ENCODE assay signal across 10 cellular contexts in genomic region chr16:4675864-4676786, GRCh38. TPM values are rescaled to one million over a fixed set of nuclear protein-coding genes. Genes with fewer than 3 reads are reported as not detected.
DNase-seq lines count a peak whose midpoint lies in the region; ATAC-seq lines count a peak whose summit lies in the region.
"Had no signal": no experiment of that assay in that cellular context is flagged by ENCODE, and none has a peak within 500 bp of the region (broad histone marks: within the 10 kb centered on the region; RNA-seq: fewer than 3 reads in every experiment).

No MANE protein-coding gene starts in this region.

- H3K4me1 ChIP-seq in mesodermal cell (ENCODE audit: control insufficient read depth, insufficient read depth, low read length, poor library complexity, severe bottlenecking): peaks cover 6% of the 10 kb centered on the region

- H3K4me1 Mint-ChIP-seq in activated T-helper 1 cell treated with anti-CD3 and anti-CD28 coated beads, Interleukin-12 subunit alpha, Interleukin-12 subunit beta, Interleukin-2, Interleukin-4 antibody, amounts not matched to agents 30 ng/mL and 10 ng/mL and 1 ng/mL, durations not matched to agents 14 hours and 24 hours and 36 hours (ENCODE audit: low read depth): peaks cover 30% of the 10 kb centered on the region
- H3K4me1 Mint-ChIP-seq in stimulated activated naive CD8-positive, alpha-beta T cell treated with anti-CD3 and anti-CD28 coated beads, Interleukin-15, amount 100 ng/mL, for 72 hours: peaks cover 60% of the 10 kb centered on the region

- peak overlapping the region; percentile 73 for H3K4me3 Mint-ChIP-seq in activated T-helper 1 cell treated with anti-CD3 and anti-CD28 coated beads, Interleukin-12 subunit alpha, Interleukin-12 subunit beta, Interleukin-2, Interleukin-4 antibody, amounts not matched to agents 30 ng/mL and 10 ng/mL and 1 ng/mL, durations not matched to agents 14 hours and 24 hours and 36 hours
- peak overlapping the region; percentile 77 to 78 for H3K4me3 Mint-ChIP-seq in stimulated activated naive CD8-positive, alpha-beta T cell treated with anti-CD3 and anti-CD28 coated beads, Interleukin-15, amount 100 ng/mL, for 72 hours

- peak; percentile 23 for DNase-seq in SIG-M5 treated with dmso at 0.1 percent for 504 hours (lab: John Stamatoyannopoulos, UW; ENCODE audit: unreplicated experiment)
- DNase-seq in SIG-M5 (lab: John Stamatoyannopoulos, UW): no peak
- peak; percentile 74 for DNase-seq in activated T-helper 1 cell treated with anti-CD3 and anti-CD28 coated beads, Interleukin-12 subunit alpha, Interleukin-12 subunit beta, Interleukin-2, Interleukin-4 antibody, amounts not matched to agents 30 ng/mL and 10 ng/mL and 1 ng/mL, durations not matched to agents 14 hours and 24 hours and 36 hours (ENCODE audit: low spot score)
- DNase-seq in stimulated activated naive CD8-positive, alpha-beta T cell treated with anti-CD3 and anti-CD28 coated beads, Interleukin-15, amount 100 ng/mL, for 72 hours: peak; percentile 73 to 88
- no peak for DNase-seq in NCI-H2171 treated with DMSO at 0.1 percent for 48 hours (lab: John Stamatoyannopoulos, UW)
- DNase-seq: 8988T had no signal

- WGBS in mesodermal cell (ENCODE audit: insufficient coverage in 2 of 2), 2 experiments: 82 to 88% methylated on average over 22 of the region's 23 CpGs

- peak overlapping the region; percentile 76 for H3K27ac ChIP-seq in mesodermal cell (ENCODE audit: low read depth, low read length, severe bottlenecking)
- H3K27ac ChIP-seq: thoracic aorta had no signal

- no peak overlapping the region for H3K4me3 ChIP-seq in mesodermal cell (ENCODE audit: extremely low read depth, insufficient read depth, low read length, poor library complexity, severe bottlenecking)
- H3K4me3 ChIP-seq: thoracic aorta had no signal

- H3K36me3 ChIP-seq in mesodermal cell (ENCODE audit: control insufficient read depth, insufficient read depth, low read length): peaks cover 57% of the 10 kb centered on the region

- no peaks in the 10 kb centered on the region for H3K27me3 Mint-ChIP-seq in activated T-helper 1 cell treated with anti-CD3 and anti-CD28 coated beads, Interleukin-12 subunit alpha, Interleukin-12 subunit beta, Interleukin-2, Interleukin-4 antibody, amounts not matched to agents 30 ng/mL and 10 ng/mL and 1 ng/mL, durations not matched to agents 14 hours and 24 hours and 36 hours (ENCODE audit: insufficient read depth)
- no peaks in the 10 kb centered on the region for H3K27me3 Mint-ChIP-seq in stimulated activated naive CD8-positive, alpha-beta T cell treated with anti-CD3 and anti-CD28 coated beads, Interleukin-15, amount 100 ng/mL, for 72 hours

- H3K9me3 Mint-ChIP-seq in activated T-helper 1 cell treated with anti-CD3 and anti-CD28 coated beads, Interleukin-12 subunit alpha, Interleukin-12 subunit beta, Interleukin-2, Interleukin-4 antibody, amounts not matched to agents 30 ng/mL and 10 ng/mL and 1 ng/mL, durations not matched to agents 14 hours and 24 hours and 36 hours: no peaks in the 10 kb centered on the region
- H3K9me3 Mint-ChIP-seq in stimulated activated naive CD8-positive, alpha-beta T cell treated with anti-CD3 and anti-CD28 coated beads, Interleukin-15, amount 100 ng/mL, for 72 hours: no peaks in the 10 kb centered on the region

- H3K9me3 ChIP-seq in mesodermal cell (ENCODE audit: control insufficient read depth, low read length): no peaks in the 10 kb centered on the region
- H3K9me3 ChIP-seq: thoracic aorta had no signal

- H3K36me3 Mint-ChIP-seq in activated T-helper 1 cell treated with anti-CD3 and anti-CD28 coated beads, Interleukin-12 subunit alpha, Interleukin-12 subunit beta, Interleukin-2, Interleukin-4 antibody, amounts not matched to agents 30 ng/mL and 10 ng/mL and 1 ng/mL, durations not matched to agents 14 hours and 24 hours and 36 hours (ENCODE audit: low read depth): peaks cover 11% of the 10 kb centered on the region

- peak overlapping the region; percentile 93 for H3K27ac Mint-ChIP-seq in activated T-helper 1 cell treated with anti-CD3 and anti-CD28 coated beads, Interleukin-12 subunit alpha, Interleukin-12 subunit beta, Interleukin-2, Interleukin-4 antibody, amounts not matched to agents 30 ng/mL and 10 ng/mL and 1 ng/mL, durations not matched to agents 14 hours and 24 hours and 36 hours
- peak overlapping the region; percentile 86 to 96 for H3K27ac Mint-ChIP-seq in stimulated activated naive CD8-positive, alpha-beta T cell treated with anti-CD3 and anti-CD28 coated beads, Interleukin-15, amount 100 ng/mL, for 72 hours

- intact Hi-C loops in activated T-helper 1 cell treated with anti-CD3 and anti-CD28 coated beads, Interleukin-12 subunit alpha, Interleukin-12 subunit beta, Interleukin-2, Interleukin-4 antibody, amounts not matched to agents 30 ng/mL and 10 ng/mL and 1 ng/mL, durations not matched to agents 14 hours and 24 hours and 36 hours (cut with micrococcal nuclease): loop anchor here (1.0 to 5.0 kb wide), 4 partner anchors 11 to 56 kb away; partner anchors contain the start of genes ANKS3 and DNAAF8

- ATAC-seq in stimulated activated naive CD8-positive, alpha-beta T cell treated with anti-CD3 and anti-CD28 coated beads, Interleukin-15, amount 100 ng/mL, for 72 hours: peak; percentile 95
- ATAC-seq in HG03520 (IDR thresholded peaks at IDR 0.05; ENCODE audit: unreplicated experiment) (no peak), GM19351 (IDR thresholded peaks at IDR 0.05; ENCODE audit: unreplicated experiment) (no peak)

RNA-seq across cellular contexts. Expression of gene NUDT16L1, which starts 17.2 kb away (rescaled TPM):
- 39.9 and 41.9 TPM in 2 replicates for total RNA-seq in activated T-helper 1 cell treated with anti-CD3 and anti-CD28 coated beads, Interleukin-12 subunit alpha, Interleukin-12 subunit beta, Interleukin-2, Interleukin-4 antibody, amounts not matched to agents 30 ng/mL and 10 ng/mL and 1 ng/mL, durations not matched to agents 14 hours and 24 hours and 36 hours
- polyA plus RNA-seq in mesodermal cell (2013, experiment 1 of 2): 28.0 TPM
- 23.2 TPM for polyA plus RNA-seq in mesodermal cell (2013, experiment 2 of 2)

RNA-seq across cellular contexts. Expression of gene MGRN1, which starts 51.5 kb away (rescaled TPM):
- 110 and 119 TPM in 2 replicates for total RNA-seq in activated T-helper 1 cell treated with anti-CD3 and anti-CD28 coated beads, Interleukin-12 subunit alpha, Interleukin-12 subunit beta, Interleukin-2, Interleukin-4 antibody, amounts not matched to agents 30 ng/mL and 10 ng/mL and 1 ng/mL, durations not matched to agents 14 hours and 24 hours and 36 hours
- polyA plus RNA-seq in mesodermal cell (2013, experiment 1 of 2): 43.6 TPM
- polyA plus RNA-seq in mesodermal cell (2013, experiment 2 of 2): 34.5 TPM

RNA-seq across cellular contexts. Expression of gene ANKS3, which starts 57.9 kb away (rescaled TPM):
- 21.1 and 25.8 TPM in 2 replicates for total RNA-seq in activated T-helper 1 cell treated with anti-CD3 and anti-CD28 coated beads, Interleukin-12 subunit alpha, Interleukin-12 subunit beta, Interleukin-2, Interleukin-4 antibody, amounts not matched to agents 30 ng/mL and 10 ng/mL and 1 ng/mL, durations not matched to agents 14 hours and 24 hours and 36 hours
- 12.9 TPM for polyA plus RNA-seq in mesodermal cell (2013, experiment 1 of 2)
- polyA plus RNA-seq in mesodermal cell (2013, experiment 2 of 2): 10.1 TPM

RNA-seq across cellular contexts. Expression of gene DNAAF8, which starts 58.2 kb away (rescaled TPM):
- not detected in 2 replicates for total RNA-seq in activated T-helper 1 cell treated with anti-CD3 and anti-CD28 coated beads, Interleukin-12 subunit alpha, Interleukin-12 subunit beta, Interleukin-2, Interleukin-4 antibody, amounts not matched to agents 30 ng/mL and 10 ng/mL and 1 ng/mL, durations not matched to agents 14 hours and 24 hours and 36 hours
- 0.26 TPM for polyA plus RNA-seq in mesodermal cell (2013, experiment 1 of 2)
- polyA plus RNA-seq in mesodermal cell (2013, experiment 2 of 2): 0.71 TPM
- total RNA-seq: thoracic aorta had no signal

Comparison
In these comparisons a context has a peak if more than half of its experiments do, and no peak if none do; other contexts are left out.
1. DNase-seq: peak in SIG-M5 treated with dmso at 0.1 percent for 504 hours (single experiment), activated T-helper 1 cell treated with anti-CD3 and anti-CD28 coated beads, Interleukin-12 subunit alpha, Interleukin-12 subunit beta, Interleukin-2, Interleukin-4 antibody, amounts not matched to agents 30 ng/mL and 10 ng/mL and 1 ng/mL, durations not matched to agents 14 hours and 24 hours and 36 hours (single experiment) and stimulated activated naive CD8-positive, alpha-beta T cell treated with anti-CD3 and anti-CD28 coated beads, Interleukin-15, amount 100 ng/mL, for 72 hours (2 of 2); none in SIG-M5 (single experiment) and NCI-H2171 treated with DMSO at 0.1 percent for 48 hours (single experiment).